ENCODE assay signal across 1 cellular context in the genomic region with DNA sequence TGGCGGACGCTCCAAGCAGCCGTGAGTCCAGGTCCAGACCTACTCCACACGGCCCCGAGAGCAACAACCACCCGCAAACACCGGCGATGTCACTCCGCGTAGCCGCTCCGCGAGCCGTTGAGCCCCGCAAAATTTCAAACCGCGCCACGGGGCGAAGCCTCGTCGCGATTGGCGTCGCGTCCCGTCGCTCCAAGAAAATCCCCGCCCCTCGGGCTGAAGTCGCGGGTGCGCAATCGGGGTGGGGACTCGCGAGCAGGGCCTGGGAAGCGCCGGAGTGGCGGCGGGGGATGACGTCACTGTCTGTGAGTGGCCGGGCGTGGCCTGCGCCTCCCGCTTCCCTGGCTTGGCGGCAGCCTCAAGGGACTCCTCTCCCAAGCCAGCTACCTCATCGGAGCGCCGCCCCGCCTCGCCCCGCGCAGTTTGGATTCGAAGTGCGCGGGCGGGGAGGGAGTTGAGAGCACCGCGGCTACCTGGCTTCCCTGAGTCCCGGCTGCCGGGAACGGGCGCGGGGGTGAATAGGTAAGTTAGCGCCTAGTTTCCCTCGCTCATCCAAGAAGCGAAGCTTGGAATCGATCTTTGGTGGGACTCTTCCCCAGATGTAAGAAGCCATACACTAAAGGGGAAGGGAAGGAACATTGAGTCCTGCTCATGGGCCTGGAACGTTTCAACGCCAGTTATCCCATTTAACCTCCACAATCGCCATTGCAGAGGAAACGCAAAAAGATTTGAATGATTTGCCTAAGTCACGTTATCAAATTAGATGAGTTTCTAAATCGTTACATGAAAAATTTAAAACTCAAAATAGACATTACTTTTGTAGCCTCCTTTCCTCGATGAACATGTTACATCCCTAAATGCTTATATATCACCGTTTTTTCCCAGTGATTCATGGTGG.
TF ChIP-seq lines count a peak whose summit lies in the region.

A gene with protein sequence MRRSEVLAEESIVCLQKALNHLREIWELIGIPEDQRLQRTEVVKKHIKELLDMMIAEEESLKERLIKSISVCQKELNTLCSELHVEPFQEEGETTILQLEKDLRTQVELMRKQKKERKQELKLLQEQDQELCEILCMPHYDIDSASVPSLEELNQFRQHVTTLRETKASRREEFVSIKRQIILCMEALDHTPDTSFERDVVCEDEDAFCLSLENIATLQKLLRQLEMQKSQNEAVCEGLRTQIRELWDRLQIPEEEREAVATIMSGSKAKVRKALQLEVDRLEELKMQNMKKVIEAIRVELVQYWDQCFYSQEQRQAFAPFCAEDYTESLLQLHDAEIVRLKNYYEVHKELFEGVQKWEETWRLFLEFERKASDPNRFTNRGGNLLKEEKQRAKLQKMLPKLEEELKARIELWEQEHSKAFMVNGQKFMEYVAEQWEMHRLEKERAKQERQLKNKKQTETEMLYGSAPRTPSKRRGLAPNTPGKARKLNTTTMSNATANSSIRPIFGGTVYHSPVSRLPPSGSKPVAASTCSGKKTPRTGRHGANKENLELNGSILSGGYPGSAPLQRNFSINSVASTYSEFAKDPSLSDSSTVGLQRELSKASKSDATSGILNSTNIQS (minus strand): TSS at position 119 of the 895 bp plus-strand sequence. CDS start 118 bp downstream, at position 1.

TF ChIP-seq in HCT116, 20 proteins besides CTCF, POLR2A, EP300 and RAD21 (continued from another document):
- peak; percentile 89 for TF ChIP-seq POLR2AphosphoS5 (IDR thresholded peaks at IDR 0.05; ENCODE audit: low read depth, low read length)
- TF ChIP-seq, protein P1, sequence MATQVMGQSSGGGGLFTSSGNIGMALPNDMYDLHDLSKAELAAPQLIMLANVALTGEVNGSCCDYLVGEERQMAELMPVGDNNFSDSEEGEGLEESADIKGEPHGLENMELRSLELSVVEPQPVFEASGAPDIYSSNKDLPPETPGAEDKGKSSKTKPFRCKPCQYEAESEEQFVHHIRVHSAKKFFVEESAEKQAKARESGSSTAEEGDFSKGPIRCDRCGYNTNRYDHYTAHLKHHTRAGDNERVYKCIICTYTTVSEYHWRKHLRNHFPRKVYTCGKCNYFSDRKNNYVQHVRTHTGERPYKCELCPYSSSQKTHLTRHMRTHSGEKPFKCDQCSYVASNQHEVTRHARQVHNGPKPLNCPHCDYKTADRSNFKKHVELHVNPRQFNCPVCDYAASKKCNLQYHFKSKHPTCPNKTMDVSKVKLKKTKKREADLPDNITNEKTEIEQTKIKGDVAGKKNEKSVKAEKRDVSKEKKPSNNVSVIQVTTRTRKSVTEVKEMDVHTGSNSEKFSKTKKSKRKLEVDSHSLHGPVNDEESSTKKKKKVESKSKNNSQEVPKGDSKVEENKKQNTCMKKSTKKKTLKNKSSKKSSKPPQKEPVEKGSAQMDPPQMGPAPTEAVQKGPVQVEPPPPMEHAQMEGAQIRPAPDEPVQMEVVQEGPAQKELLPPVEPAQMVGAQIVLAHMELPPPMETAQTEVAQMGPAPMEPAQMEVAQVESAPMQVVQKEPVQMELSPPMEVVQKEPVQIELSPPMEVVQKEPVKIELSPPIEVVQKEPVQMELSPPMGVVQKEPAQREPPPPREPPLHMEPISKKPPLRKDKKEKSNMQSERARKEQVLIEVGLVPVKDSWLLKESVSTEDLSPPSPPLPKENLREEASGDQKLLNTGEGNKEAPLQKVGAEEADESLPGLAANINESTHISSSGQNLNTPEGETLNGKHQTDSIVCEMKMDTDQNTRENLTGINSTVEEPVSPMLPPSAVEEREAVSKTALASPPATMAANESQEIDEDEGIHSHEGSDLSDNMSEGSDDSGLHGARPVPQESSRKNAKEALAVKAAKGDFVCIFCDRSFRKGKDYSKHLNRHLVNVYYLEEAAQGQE (IDR thresholded peaks at IDR 0.05; ENCODE audit: low read depth) = no peak
- peak; percentile 91 for TF ChIP-seq TCF7L2 (IDR thresholded peaks at IDR 0.05; ENCODE audit: borderline replicate concordance, extremely low read depth, insufficient read depth, insufficient read length)
- no peak for TF ChIP-seq ZNF274 (IDR thresholded peaks at IDR 0.05; ENCODE audit: low read depth, low read length)
- peak; percentile 51 for TF ChIP-seq JUND (IDR thresholded peaks at IDR 0.05)
- TF ChIP-seq ZFX (IDR thresholded peaks at IDR 0.05) = peak; percentile 33; the same call in 1 of the 2 replicates
- TF ChIP-seq SIN3A (IDR thresholded peaks at IDR 0.05; ENCODE audit: low read depth) = peak; percentile 98
- TF ChIP-seq, protein P2, sequence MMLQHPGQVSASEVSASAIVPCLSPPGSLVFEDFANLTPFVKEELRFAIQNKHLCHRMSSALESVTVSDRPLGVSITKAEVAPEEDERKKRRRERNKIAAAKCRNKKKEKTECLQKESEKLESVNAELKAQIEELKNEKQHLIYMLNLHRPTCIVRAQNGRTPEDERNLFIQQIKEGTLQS (IDR thresholded peaks at IDR 0.05) = no peak
- peak; percentile 97 for TF ChIP-seq SP1 (IDR thresholded peaks at IDR 0.05; ENCODE audit: low read depth)
- peak; percentile 89 for TF ChIP-seq EGR1 (IDR thresholded peaks at IDR 0.05; ENCODE audit: low read depth)
- peak; percentile 89; the same call in 1 of the 2 replicates for TF ChIP-seq SRF (IDR thresholded peaks at IDR 0.05; ENCODE audit: low read depth)
- TF ChIP-seq CBX3 (IDR thresholded peaks at IDR 0.05; ENCODE audit: low read depth) = peak; percentile 53
- TF ChIP-seq EZH2 (IDR thresholded peaks at IDR 0.05) = no peak
